ENCODE assay signal across 24 cellular contexts in the genomic region with DNA sequence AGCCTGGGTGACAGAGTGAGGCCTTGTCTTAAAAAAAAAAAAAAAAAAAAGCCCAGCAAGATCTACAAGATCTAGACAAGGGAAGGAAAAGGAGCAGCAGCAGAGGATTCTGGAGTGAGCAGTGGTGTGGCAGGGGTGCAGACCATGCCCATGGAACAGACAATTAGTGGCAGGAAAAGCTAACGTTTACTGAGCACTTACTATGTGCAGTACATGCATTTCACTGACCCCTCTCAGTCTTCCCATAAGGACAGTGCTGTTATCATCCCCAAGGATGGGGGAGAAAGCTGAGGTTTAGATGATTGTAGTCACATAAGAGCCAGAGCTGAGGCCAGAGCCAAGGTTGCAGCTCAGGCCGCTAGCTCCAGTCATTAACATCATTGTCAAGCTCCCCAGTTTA. TPM values are rescaled to one million over a fixed set of nuclear protein-coding genes. Genes with fewer than 3 reads are reported as not detected.
DNase-seq lines count a peak whose midpoint lies in the region; ATAC-seq, FAIRE-seq and TF ChIP-seq lines count a peak whose summit lies in the region.
"Had no signal": no experiment of that assay in that cellular context is flagged by ENCODE, and none has a peak within 500 bp of the region (broad histone marks: within the 10 kb centered on the region; RNA-seq: fewer than 3 reads in every experiment).

No MANE protein-coding gene starts in this region.

- H3K27ac ChIP-seq in right cardiac atrium (ENCODE audit: low read length): no peak overlapping the region
- no peak overlapping the region for H3K27ac ChIP-seq in HEK293 (ENCODE audit: extremely low read depth, low read depth, low read length)
- peak overlapping the region; percentile 18 for H3K27ac ChIP-seq in vagina
- H3K27ac ChIP-seq: A549; BLaER1 treated with 17β-estradiol and CSF1 and Interleukin-3, amounts not matched to agents 10 nM and 100 nM had no signal

- 88% methylated on average over 2 of the region's 2 CpGs for WGBS in right cardiac atrium

- POLR2A ChIA-PET in HEK293 (lab: Yijun Ruan, JAX): interaction anchor here (0.7 kb wide), 1 partner anchor 15 kb away, joined by 5 read pairs; no protein-coding TSS in a partner anchor

- DNase-seq in left cardiac atrium (peak; percentile 2), right cardiac atrium (no peak), bronchial epithelial cell (ENCODE audit: low read depth) (no peak), vagina (ENCODE audit: extremely low spot score in 2 of 2) (no peak), NCI-H345 (lab: John Stamatoyannopoulos, UW) (no peak)
- DNase-seq: 8988T; ACHN; AML-193; BE2C; Calu3; CD4-positive, alpha-beta T cell; CD8-positive, alpha-beta memory T cell; DMS153; DND-41; GOT3; HCEC 1CT had no signal

- TF ChIP-seq CTCF in HEK293 (tag by site-specific recombination; IDR thresholded peaks at IDR 0.05) (no peak), bronchial epithelial cell (IDR thresholded peaks at IDR 0.05; ENCODE audit: insufficient read depth, low read length, severe bottlenecking) (no peak), vagina (IDR thresholded peaks at IDR 0.05) (no peak)

- intact Hi-C loops in left cardiac atrium (cut with DNase I) (no loop called here), right cardiac atrium (cut with DNase I) (loop anchor here in 1 of 4 donors (10.0 kb wide), 1 partner anchor 53 kb away; no protein-coding TSS in a partner anchor), vagina (cut with DNase I) (no loop called here)

- CTCF ChIA-PET in HEK293 (lab: Yijun Ruan, JAX): no interaction called here

- FAIRE-seq in bronchial epithelial cell (lab: Jason Lieb, UNC): peak; percentile 85
- FAIRE-seq: A549, G401.6, GM12892, H54 had no signal

- H3K4me3 ChIP-seq in right cardiac atrium (ENCODE audit: low read length) (no peak overlapping the region), HEK293 (ENCODE audit: low read depth, low read length) (no peak overlapping the region), bronchial epithelial cell (ENCODE audit: low read depth, low read length) (no peak overlapping the region), vagina (no peak overlapping the region)
- H3K4me3 ChIP-seq: A549; BLaER1 treated with 17β-estradiol and CSF1 and Interleukin-3, amounts not matched to agents 10 nM and 100 nM had no signal

- ATAC-seq in left cardiac atrium (no peak), right cardiac atrium (no peak), HG02973 (IDR thresholded peaks at IDR 0.05; ENCODE audit: unreplicated experiment) (no peak)
- ATAC-seq: A549 had no signal

- no peaks in the 10 kb centered on the region for H3K9me3 ChIP-seq in right cardiac atrium (ENCODE audit: control insufficient read depth, low read length)
- H3K9me3 ChIP-seq in HEK293 (ENCODE audit: control insufficient read depth, insufficient read depth, low read depth, low read length): no peaks in the 10 kb centered on the region
- H3K9me3 ChIP-seq in vagina: no peaks in the 10 kb centered on the region
- H3K9me3 ChIP-seq: A549, BE2C had no signal

- H3K4me1 ChIP-seq in right cardiac atrium (ENCODE audit: control insufficient read depth, insufficient read depth, low read length): peaks cover 2% of the 10 kb centered on the region
- no peaks in the 10 kb centered on the region for H3K4me1 ChIP-seq in HEK293 (ENCODE audit: control insufficient read depth, insufficient read depth, low read length)
- H3K4me1 ChIP-seq in vagina: peaks cover 3% of the 10 kb centered on the region
- H3K4me1 ChIP-seq: A549; BE2C; BLaER1 treated with 17β-estradiol and CSF1 and Interleukin-3, amounts not matched to agents 10 nM and 100 nM had no signal

- TF ChIP-seq POLR2A in vagina (IDR thresholded peaks at IDR 0.05): no peak

- H3K27me3 ChIP-seq in right cardiac atrium (ENCODE audit: control insufficient read depth, insufficient read depth): no peaks in the 10 kb centered on the region
- peaks cover 12% of the 10 kb centered on the region for H3K27me3 ChIP-seq in bronchial epithelial cell (ENCODE audit: control insufficient read depth, insufficient read depth, low read length)
- H3K27me3 ChIP-seq in vagina: no peaks in the 10 kb centered on the region
- H3K27me3 ChIP-seq: BE2C had no signal

- H3K36me3 ChIP-seq in HEK293 (ENCODE audit: control insufficient read depth in 2 of 2, insufficient read depth in 1 of 2, low read length in 2 of 2) (no peaks in the 10 kb centered on the region), bronchial epithelial cell (ENCODE audit: control insufficient read depth, insufficient read depth, low read length) (no peaks in the 10 kb centered on the region), vagina (no peaks in the 10 kb centered on the region)
- H3K36me3 ChIP-seq: BE2C; BLaER1 treated with 17β-estradiol and CSF1 and Interleukin-3, amounts not matched to agents 10 nM and 100 nM had no signal

TF ChIP-seq in HEK293, 187 proteins besides CTCF, POLR2A, EP300 and RAD21:
- TF ChIP-seq ZNF664 (tag by site-specific recombination; IDR thresholded peaks at IDR 0.05): peak; percentile 79
- TF ChIP-seq ZNF366 (tag by site-specific recombination; conservative IDR thresholded peaks at IDR 0.05): no peak
- no peak for TF ChIP-seq SCRT2 (tag by site-specific recombination; IDR thresholded peaks at IDR 0.05)
- no peak for TF ChIP-seq TCF7L2 (IDR thresholded peaks at IDR 0.05; ENCODE audit: borderline replicate concordance, low read depth, low read length)
- TF ChIP-seq HOXC10 (CRISPR knock-in tag; IDR thresholded peaks at IDR 0.05): no peak
- no peak for TF ChIP-seq IKZF3 (tag by site-specific recombination; IDR thresholded peaks at IDR 0.05)
- no peak for TF ChIP-seq ZNF677 (tag by site-specific recombination; IDR thresholded peaks at IDR 0.05)
- no peak for TF ChIP-seq HIC1 (tag by site-specific recombination; IDR thresholded peaks at IDR 0.05)

RNA-seq across cellular contexts. Expression of gene PODN, which starts 5.9 kb away (rescaled TPM):
- total RNA-seq in left cardiac atrium (10 to 100 TPM; 28.6 to 84.9 TPM), right cardiac atrium (10 to 100 TPM; 36.5 to 62.4 (median 48.9) TPM), bronchial epithelial cell (0.53 TPM in 1 of 2 replicates, not detected in the other), vagina (207 TPM)
- 40.7 TPM for polyA plus RNA-seq in right cardiac atrium
- total RNA-seq: Calu3; CD4-positive, alpha-beta T cell; CD8-positive, alpha-beta memory T cell had no signal
- polyA plus RNA-seq: CD14-positive monocyte had no signal

Comparison
In these comparisons a context has a peak if more than half of its experiments do, and no peak if none do; other contexts are left out.
1. RNA of gene PODN, which starts 5.9 kb away (total RNA-seq): 207 TPM in vagina (single experiment), 28.6 to 84.9 TPM in left cardiac atrium and 36.5 to 62.4 TPM in right cardiac atrium; 0.53 TPM in bronchial epithelial cell; every median in the first group is over 10 times any median in the second.